Comparison of ENCODE assay signal across 1 cellular context in the genomic region with DNA sequence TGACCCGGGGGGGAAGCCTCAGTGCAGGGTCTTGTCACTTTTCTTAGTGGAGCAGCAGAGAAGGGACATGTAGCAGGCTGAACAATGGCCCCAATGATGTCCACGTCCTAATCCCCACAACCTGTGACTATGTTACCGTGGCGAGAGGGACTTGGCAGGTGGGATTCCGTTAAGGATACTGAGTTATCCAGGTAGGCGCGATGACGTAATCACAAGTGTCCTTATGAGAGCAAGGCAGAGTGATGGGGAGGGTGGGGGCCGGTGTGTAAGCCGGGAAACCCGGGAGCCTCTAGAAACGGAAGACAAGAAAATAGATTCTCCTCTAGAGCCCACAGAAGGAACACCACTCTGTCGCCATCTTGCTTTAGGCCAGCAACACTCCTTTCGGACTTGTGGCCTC.
TF ChIP-seq lines count a peak whose summit lies in the region.

No MANE protein-coding gene starts in this region.

TF ChIP-seq in GM23338, 12 proteins besides CTCF, POLR2A, EP300 and RAD21 (continued from another document):
- TF ChIP-seq, protein P1, sequence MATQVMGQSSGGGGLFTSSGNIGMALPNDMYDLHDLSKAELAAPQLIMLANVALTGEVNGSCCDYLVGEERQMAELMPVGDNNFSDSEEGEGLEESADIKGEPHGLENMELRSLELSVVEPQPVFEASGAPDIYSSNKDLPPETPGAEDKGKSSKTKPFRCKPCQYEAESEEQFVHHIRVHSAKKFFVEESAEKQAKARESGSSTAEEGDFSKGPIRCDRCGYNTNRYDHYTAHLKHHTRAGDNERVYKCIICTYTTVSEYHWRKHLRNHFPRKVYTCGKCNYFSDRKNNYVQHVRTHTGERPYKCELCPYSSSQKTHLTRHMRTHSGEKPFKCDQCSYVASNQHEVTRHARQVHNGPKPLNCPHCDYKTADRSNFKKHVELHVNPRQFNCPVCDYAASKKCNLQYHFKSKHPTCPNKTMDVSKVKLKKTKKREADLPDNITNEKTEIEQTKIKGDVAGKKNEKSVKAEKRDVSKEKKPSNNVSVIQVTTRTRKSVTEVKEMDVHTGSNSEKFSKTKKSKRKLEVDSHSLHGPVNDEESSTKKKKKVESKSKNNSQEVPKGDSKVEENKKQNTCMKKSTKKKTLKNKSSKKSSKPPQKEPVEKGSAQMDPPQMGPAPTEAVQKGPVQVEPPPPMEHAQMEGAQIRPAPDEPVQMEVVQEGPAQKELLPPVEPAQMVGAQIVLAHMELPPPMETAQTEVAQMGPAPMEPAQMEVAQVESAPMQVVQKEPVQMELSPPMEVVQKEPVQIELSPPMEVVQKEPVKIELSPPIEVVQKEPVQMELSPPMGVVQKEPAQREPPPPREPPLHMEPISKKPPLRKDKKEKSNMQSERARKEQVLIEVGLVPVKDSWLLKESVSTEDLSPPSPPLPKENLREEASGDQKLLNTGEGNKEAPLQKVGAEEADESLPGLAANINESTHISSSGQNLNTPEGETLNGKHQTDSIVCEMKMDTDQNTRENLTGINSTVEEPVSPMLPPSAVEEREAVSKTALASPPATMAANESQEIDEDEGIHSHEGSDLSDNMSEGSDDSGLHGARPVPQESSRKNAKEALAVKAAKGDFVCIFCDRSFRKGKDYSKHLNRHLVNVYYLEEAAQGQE (IDR thresholded peaks at IDR 0.05; ENCODE audit: unreplicated experiment), result no peak
- no peak for TF ChIP-seq ZNF331 (CRISPR knock-in tag; IDR thresholded peaks at IDR 0.05; ENCODE audit: low read depth)
- TF ChIP-seq STAT1 (IDR thresholded peaks at IDR 0.05; ENCODE audit: unreplicated experiment), result no peak
- TF ChIP-seq CREB1 (CRISPR knock-in tag; IDR thresholded peaks at IDR 0.05; ENCODE audit: low read depth), result no peak
- no peak for TF ChIP-seq NANOG (IDR thresholded peaks at IDR 0.05; ENCODE audit: borderline replicate concordance)
- TF ChIP-seq, protein P2, sequence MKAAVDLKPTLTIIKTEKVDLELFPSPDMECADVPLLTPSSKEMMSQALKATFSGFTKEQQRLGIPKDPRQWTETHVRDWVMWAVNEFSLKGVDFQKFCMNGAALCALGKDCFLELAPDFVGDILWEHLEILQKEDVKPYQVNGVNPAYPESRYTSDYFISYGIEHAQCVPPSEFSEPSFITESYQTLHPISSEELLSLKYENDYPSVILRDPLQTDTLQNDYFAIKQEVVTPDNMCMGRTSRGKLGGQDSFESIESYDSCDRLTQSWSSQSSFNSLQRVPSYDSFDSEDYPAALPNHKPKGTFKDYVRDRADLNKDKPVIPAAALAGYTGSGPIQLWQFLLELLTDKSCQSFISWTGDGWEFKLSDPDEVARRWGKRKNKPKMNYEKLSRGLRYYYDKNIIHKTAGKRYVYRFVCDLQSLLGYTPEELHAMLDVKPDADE (IDR thresholded peaks at IDR 0.05), result no peak
- no peak for TF ChIP-seq ZNF114 (CRISPR knock-in tag; IDR thresholded peaks at IDR 0.05)
